24 cellular contexts compared by ENCODE assay signal in genomic region chr9:121852646-121853616, GRCh38.
A peak's percentile ranks its signal among the peaks of the same experiment; 100 is the strongest.
DNase-seq lines count a peak whose midpoint lies in the region; ATAC-seq, FAIRE-seq and TF ChIP-seq lines count a peak whose summit lies in the region.
"Had no signal": no experiment of that assay in that cellular context is flagged by ENCODE, and none has a peak within 500 bp of the region (broad histone marks: within the 10 kb centered on the region; RNA-seq: fewer than 3 reads in every experiment).

No MANE protein-coding gene starts in this region.

- H2BK12ac ChIP-seq in H1 (ENCODE audit: low read depth, low read length): no peak overlapping the region

- H3K4ac ChIP-seq in H1 (replicated peaks; ENCODE audit: insufficient read length, low read depth, low read length): no peak overlapping the region

- H3K9me3 ChIP-seq in H1 (ENCODE audit: insufficient read depth in 2 of 2, low read depth in 1 of 2, low read length in 1 of 2) (no peaks in the 10 kb centered on the region; a peak in 1 of 4 replicates), gastrocnemius medialis (no peaks in the 10 kb centered on the region)
- H3K9me3 ChIP-seq: colonic mucosa, thyroid gland had no signal

- intact Hi-C loops in gastrocnemius medialis (cut with DNase I; ENCODE audit: low total_unique reads): loop anchor here (1.0 kb wide), 1 partner anchor 82 kb away; no protein-coding TSS in a partner anchor

- no peaks in the 10 kb centered on the region for H4K20me1 ChIP-seq in H1 (replicated peaks in 1 of 2; ENCODE audit: control insufficient read depth in 1 of 2, insufficient read depth in 2 of 2, low read length in 2 of 2)

- peak; percentile 32 for DNase-seq in AG20443 (ENCODE audit: low spot score)
- no peak for DNase-seq in H1 (ENCODE audit: low read depth in 1 of 2, low spot score in 2 of 2)
- DNase-seq in gastrocnemius medialis: peak; percentile 52 to 73
- DNase-seq in H4 (ENCODE audit: low spot score): no peak
- DNase-seq in hepatic stellate cell (ENCODE audit: low spot score): no peak
- no peak for DNase-seq in COLO829 (ENCODE audit: low spot score)
- DNase-seq: activated CD8-positive, alpha-beta T cell treated with anti-CD3 and anti-CD28 coated beads, Interleukin-2, amount 10 ng/mL, durations not matched to agents 7 days and 5 days; CD8-positive, alpha-beta T cell; colonic mucosa; H7; hypothalamus; left colon; MM.1S; naive B cell; NCI-H2029 treated with DMSO at 0.1 percent for 48 hours; NCI-H69; stimulated activated CD4-positive, alpha-beta T cell treated with anti-CD3 and anti-CD28 coated beads, Interleukin-4, amount 100 ng/mL, for 1 hour; stimulated activated CD8-positive, alpha-beta memory T cell treated with anti-CD3 and anti-CD28 coated beads, Interleukin-4, amount 100 ng/mL, for 48 hours; thyroid gland had no signal

- no peaks in the 10 kb centered on the region for H3K79me1 ChIP-seq in H1 (ENCODE audit: low read depth, low read length)

- H3K27ac ChIP-seq in H1 (ENCODE audit: low read depth, low read length) (no peak overlapping the region), layer of hippocampus (ENCODE audit: low read depth, low read length) (peak overlapping the region; percentile 18), gastrocnemius medialis (peak overlapping the region; percentile 23 to 71 (median 62))
- H3K27ac ChIP-seq: colonic mucosa, right lobe of liver, thyroid gland had no signal

- no peak overlapping the region for H2AFZ ChIP-seq in H1 (ENCODE audit: low read length)

- H3K36me3 ChIP-seq in H1 (ENCODE audit: control insufficient read depth in 2 of 4, insufficient read depth in 4 of 4, low read length in 3 of 4): no peaks in the 10 kb centered on the region
- no peaks in the 10 kb centered on the region for H3K36me3 ChIP-seq in gastrocnemius medialis
- H3K36me3 ChIP-seq: colonic mucosa, right lobe of liver, thyroid gland had no signal

- H3K79me2 ChIP-seq in H1 (ENCODE audit: control insufficient read depth in 1 of 2, insufficient read depth in 2 of 2, low read length in 2 of 2): no peaks in the 10 kb centered on the region

- peak; percentile 77 to 87 for ATAC-seq in gastrocnemius medialis
- ATAC-seq in HG02973 (IDR thresholded peaks at IDR 0.05; ENCODE audit: unreplicated experiment): no peak
- ATAC-seq: activated CD8-positive, alpha-beta T cell treated with anti-CD3 and anti-CD28 coated beads, Interleukin-2, amount 10 ng/mL, durations not matched to agents 7 days and 5 days; CD8-positive, alpha-beta T cell; left colon had no signal

- no peak overlapping the region for H3K14ac ChIP-seq in H1 (ENCODE audit: insufficient read length)

- H3K23ac ChIP-seq in H1 (ENCODE audit: insufficient read length): no peak overlapping the region

- H2BK20ac ChIP-seq in H1 (ENCODE audit: low read length): no peak overlapping the region

- H4K8ac ChIP-seq in H1 (ENCODE audit: extremely low read depth, insufficient read depth, low read length): peak overlapping the region; percentile 53

- WGBS in H1 (ENCODE audit: extremely low coverage in 1 of 2, insufficient coverage in 1 of 2, insufficient read length in 1 of 2, insufficient replicate concordance in 2 of 2, low coverage in 1 of 2, low lambda C conversion rate in 2 of 2, missing lambda C conversion rate in 1 of 2), 2 experiments: 92% methylated on average over 26 of the region's 29 CpGs; no CpG with 5 or more reads in 1 of the 2 experiments

- H3K4me2 ChIP-seq in H1 (ENCODE audit: insufficient read depth in 1 of 2, low read depth in 2 of 2, low read length in 2 of 2): no peak overlapping the region

- POLR2A ChIA-PET in H1 (lab: Charles Lee; ENCODE audit: partially characterized antibody): interaction anchor here (1.3 kb wide), 1 partner anchor 16 kb away, joined by 4 read pairs; no protein-coding TSS in a partner anchor

- no peak overlapping the region for H3K9ac ChIP-seq in H1 (replicated peaks in 1 of 4; ENCODE audit: extremely low read depth in 1 of 4, low read depth in 3 of 4, low read length in 3 of 4)

- TF ChIP-seq POLR2A in H1 (IDR thresholded peaks at IDR 0.05; ENCODE audit: control extremely low read depth in 1 of 2, low read depth in 2 of 2, low read length in 2 of 2) (no peak), gastrocnemius medialis (IDR thresholded peaks at IDR 0.05) (peak in 1 of 2 donors; percentile 20)

- TF ChIP-seq EP300 in H1 (IDR thresholded peaks at IDR 0.05; ENCODE audit: borderline replicate concordance in 1 of 2, low read depth in 2 of 2, low read length in 2 of 2): no peak

- H3K27me3 ChIP-seq in H1 (replicated peaks in 1 of 4; ENCODE audit: control insufficient read depth in 3 of 4, extremely low read depth in 1 of 4, insufficient read depth in 3 of 4, low read length in 3 of 4) (no peaks in the 10 kb centered on the region), layer of hippocampus (ENCODE audit: control insufficient read depth, insufficient read depth, low read length) (no peaks in the 10 kb centered on the region), gastrocnemius medialis (no peaks in the 10 kb centered on the region)
- H3K27me3 ChIP-seq: colonic mucosa, right lobe of liver, thyroid gland had no signal

- H3K4me1 ChIP-seq in H1 (replicated peaks in 1 of 4; ENCODE audit: control insufficient read depth in 3 of 4, insufficient read depth in 4 of 4, low read length in 3 of 4): peaks cover 0 to 2% (median 0%) of the 10 kb centered on the region in 4 experiments; a peak in 2 of 7 replicates
- H3K4me1 ChIP-seq in gastrocnemius medialis: peaks cover 11 to 14% of the 10 kb centered on the region in 2 donors
- H3K4me1 ChIP-seq: colonic mucosa, right lobe of liver, thyroid gland had no signal

- H2AK5ac ChIP-seq in H1 (ENCODE audit: low read depth, low read length): no peak overlapping the region

- H2BK5ac ChIP-seq in H1 (ENCODE audit: low read depth, low read length): no peak overlapping the region

- H3K4me3 ChIP-seq in H1 (ENCODE audit: extremely low read depth in 1 of 4, insufficient read depth in 2 of 4, low read depth in 3 of 4, low read length in 4 of 4) (no peak overlapping the region), gastrocnemius medialis (no peak overlapping the region)
- H3K4me3 ChIP-seq: colonic mucosa, right lobe of liver, thyroid gland had no signal

- in situ Hi-C loops in gastrocnemius medialis (cut with MboI; ENCODE audit: low sequenced_read_pairs in 4 of 4): no loop called here

- no peak overlapping the region for H3K56ac ChIP-seq in H1 (replicated peaks; ENCODE audit: insufficient read length, low read depth, low read length)

- no peak for TF ChIP-seq CTCF in H1 (IDR thresholded peaks at IDR 0.05; ENCODE audit: control extremely low read depth in 1 of 3, insufficient read depth in 1 of 3, low read depth in 1 of 3, low read length in 3 of 3)
- TF ChIP-seq CTCF in gastrocnemius medialis (IDR thresholded peaks at IDR 0.05 in 4 of 5, conservative IDR thresholded peaks at IDR 0.05 in 1 of 5): no peak

- H3K18ac ChIP-seq in H1 (ENCODE audit: extremely low read depth, low read length): no peak overlapping the region

- H4K91ac ChIP-seq in H1 (replicated peaks; ENCODE audit: insufficient read length, low read length): no peak overlapping the region

- FAIRE-seq in H1 (lab: Jason Lieb, UNC): no peak
- FAIRE-seq: GM12891, RCC 7860 had no signal

- H2BK15ac ChIP-seq in H1 (ENCODE audit: low read length): no peak overlapping the region

- no peaks in the 10 kb centered on the region; the same call in 1 of the 2 replicates for H3K23me2 ChIP-seq in H1 (ENCODE audit: low read depth, low read length)

- TF ChIP-seq RAD21 in H1 (IDR thresholded peaks at IDR 0.05 in 1 of 2, conservative IDR thresholded peaks at IDR 0.05 in 1 of 2; ENCODE audit: low read depth in 2 of 2, low read length in 2 of 2): no peak

- H4K5ac ChIP-seq in H1 (ENCODE audit: insufficient read length, low read depth, low read length): no peak overlapping the region

- CTCF ChIA-PET in H1 (lab: Charles Lee; ENCODE audit: partially characterized antibody): interaction anchor here (0.8 to 2.6 kb wide), 8 partner anchors 8 to 169 kb away, joined by 3 to 8 read pairs (median 4); no protein-coding TSS in a partner anchor

- no peak overlapping the region for H2BK120ac ChIP-seq in H1 (replicated peaks; ENCODE audit: low read depth, low read length)

TF ChIP-seq in H1, 55 proteins besides CTCF, POLR2A, EP300 and RAD21 (continues in another document):
- TF ChIP-seq SAP30 (IDR thresholded peaks at IDR 0.05; ENCODE audit: insufficient read depth, insufficient replicate concordance, low read length) (no peak), PHF8 (conservative IDR thresholded peaks at IDR 0.05; ENCODE audit: low read depth, low read length) (no peak), JUN (IDR thresholded peaks at IDR 0.05; ENCODE audit: low read depth, low read length) (no peak), ASH2L (IDR thresholded peaks at IDR 0.05; ENCODE audit: low read length) (no peak), TBP (IDR thresholded peaks at IDR 0.05; ENCODE audit: low read depth, low read length) (no peak), GABPA (IDR thresholded peaks at IDR 0.05; ENCODE audit: borderline replicate concordance, insufficient read depth, low read length) (no peak), CHD2 (IDR thresholded peaks at IDR 0.05; ENCODE audit: low read length) (no peak), USF2 (IDR thresholded peaks at IDR 0.05; ENCODE audit: low read length) (no peak), GTF2F1 (IDR thresholded peaks at IDR 0.05; ENCODE audit: borderline replicate concordance, low read depth, low read length) (no peak), SUZ12 (IDR thresholded peaks at IDR 0.05; ENCODE audit: low read length) (no peak), ATF2 (IDR thresholded peaks at IDR 0.05; ENCODE audit: low read length) (no peak), FOSL1 (IDR thresholded peaks at IDR 0.05; ENCODE audit: insufficient read depth, low read depth, low read length) (no peak)

Comparison
In these comparisons a context has a peak if more than half of its experiments do, and no peak if none do; other contexts are left out.
1. DNase-seq: peak in AG20443 (single experiment) and gastrocnemius medialis (2 of 2); none in H1 (0 of 2), H4 (single experiment), hepatic stellate cell (single experiment) and COLO829 (single experiment).